ENCODE assay signal across 23 cellular contexts in genomic region chr7:106480616-106481031, GRCh38.
DNase-seq lines count a peak whose midpoint lies in the region; ATAC-seq lines count a peak whose summit lies in the region.
"Had no signal": no experiment of that assay in that cellular context is flagged by ENCODE, and none has a peak within 500 bp of the region (broad histone marks: within the 10 kb centered on the region; RNA-seq: fewer than 3 reads in every experiment).

No MANE protein-coding gene starts in this region.

- H3F3A ChIP-seq in GM23248 (ENCODE audit: insufficient read depth), result peaks cover 23% of the 10 kb centered on the region

- H3K27ac Mint-ChIP-seq in activated CD4-positive, alpha-beta T cell treated with anti-CD3 and anti-CD28 coated beads, Interleukin-2, amount 10 ng/mL, durations not matched to agents 24 days and 14 days, result peak overlapping the region; percentile 68
- peak overlapping the region; percentile 37 for H3K27ac Mint-ChIP-seq in activated T-helper 1 cell treated with anti-CD3 and anti-CD28 coated beads, Interleukin-12 subunit alpha, Interleukin-12 subunit beta, Interleukin-2, Interleukin-4 antibody, amounts not matched to agents 30 ng/mL and 10 ng/mL and 1 ng/mL, durations not matched to agents 14 hours and 24 hours and 36 hours
- H3K27ac Mint-ChIP-seq: HFFc6; stimulated activated memory B cell treated with anti-CD40 and anti-IgM and Interleukin-4, amounts not matched to agents 10 μg/mL and 1 μg/mL and 100 μg/mL, for 72 hours; T-helper 17 cell had no signal

- DNase-seq in activated CD4-positive, alpha-beta T cell treated with anti-CD3 and anti-CD28 coated beads, Interleukin-2, amount 10 ng/mL, durations not matched to agents 24 days and 14 days, result no peak
- DNase-seq in activated CD4-positive, alpha-beta T cell treated with anti-CD3 and anti-CD28 coated beads for 4 hours, result no peak
- no peak for DNase-seq in activated T-helper 1 cell treated with anti-CD3 and anti-CD28 coated beads, Interleukin-12 subunit alpha, Interleukin-12 subunit beta, Interleukin-2, Interleukin-4 antibody, amounts not matched to agents 30 ng/mL and 10 ng/mL and 1 ng/mL, durations not matched to agents 14 hours and 24 hours and 36 hours (ENCODE audit: low spot score)
- DNase-seq in lung microvascular endothelial cell (ENCODE audit: low read depth in 2 of 2) (peak; percentile 86 to 93), GM23248 (no peak), hippocampal formation (lab: John Stamatoyannopoulos, UW) (no peak)
- DNase-seq: activated CD4-positive, CD25-positive, alpha-beta regulatory T cell; activated CD8-positive, alpha-beta memory T cell treated with anti-CD3 and anti-CD28 coated beads, Interleukin-2, amount 50 U/mL, for 48 hours; DMS 273 treated with DMSO at 0.1 percent for 48 hours; dorsolateral prefrontal cortex; glutamatergic neuron; HFFc6; naive B cell; NCI-H187 treated with DMSO at 0.1 percent for 48 hours; SHP77; T-helper 17 cell; upper lobe of right lung had no signal

- H3K4me3 Mint-ChIP-seq in activated CD4-positive, alpha-beta T cell treated with anti-CD3 and anti-CD28 coated beads, Interleukin-2, amount 10 ng/mL, durations not matched to agents 24 days and 14 days, result no peak overlapping the region
- H3K4me3 Mint-ChIP-seq in activated T-helper 1 cell treated with anti-CD3 and anti-CD28 coated beads, Interleukin-12 subunit alpha, Interleukin-12 subunit beta, Interleukin-2, Interleukin-4 antibody, amounts not matched to agents 30 ng/mL and 10 ng/mL and 1 ng/mL, durations not matched to agents 14 hours and 24 hours and 36 hours, result no peak overlapping the region
- H3K4me3 Mint-ChIP-seq: HFFc6; naive B cell; stimulated activated memory B cell treated with anti-CD40 and anti-IgM and Interleukin-4, amounts not matched to agents 10 μg/mL and 1 μg/mL and 100 μg/mL, for 72 hours; T-helper 17 cell had no signal

- no peak overlapping the region for H3K27ac ChIP-seq in GM23248
- H3K27ac ChIP-seq: C4-2B, dorsolateral prefrontal cortex, parathyroid adenoma, skin epidermis, upper lobe of right lung had no signal

- in situ Hi-C loops in GM23248 (cut with MboI), result no loop called here

- intact Hi-C loops in activated CD4-positive, alpha-beta T cell treated with anti-CD3 and anti-CD28 coated beads, Interleukin-2, amount 10 ng/mL, durations not matched to agents 24 days and 14 days (cut with micrococcal nuclease), result loop anchor here (1.0 to 5.0 kb wide), 8 partner anchors 18 to 673 kb away; no protein-coding TSS in a partner anchor
- intact Hi-C loops in activated T-helper 1 cell treated with anti-CD3 and anti-CD28 coated beads, Interleukin-12 subunit alpha, Interleukin-12 subunit beta, Interleukin-2, Interleukin-4 antibody, amounts not matched to agents 30 ng/mL and 10 ng/mL and 1 ng/mL, durations not matched to agents 14 hours and 24 hours and 36 hours (cut with micrococcal nuclease), result loop anchor here (1.0 to 5.0 kb wide), 9 partner anchors 18 to 391 kb away; no protein-coding TSS in a partner anchor

- peaks cover 36% of the 10 kb centered on the region for H3K4me1 Mint-ChIP-seq in activated CD4-positive, alpha-beta T cell treated with anti-CD3 and anti-CD28 coated beads, Interleukin-2, amount 10 ng/mL, durations not matched to agents 24 days and 14 days
- peaks cover 30% of the 10 kb centered on the region for H3K4me1 Mint-ChIP-seq in activated T-helper 1 cell treated with anti-CD3 and anti-CD28 coated beads, Interleukin-12 subunit alpha, Interleukin-12 subunit beta, Interleukin-2, Interleukin-4 antibody, amounts not matched to agents 30 ng/mL and 10 ng/mL and 1 ng/mL, durations not matched to agents 14 hours and 24 hours and 36 hours (ENCODE audit: low read depth)
- H3K4me1 Mint-ChIP-seq: naive B cell; stimulated activated memory B cell treated with anti-CD40 and anti-IgM and Interleukin-4, amounts not matched to agents 10 μg/mL and 1 μg/mL and 100 μg/mL, for 72 hours; T-helper 17 cell had no signal

- H3K9me3 ChIP-seq in GM23248 (ENCODE audit: low read depth), result no peaks in the 10 kb centered on the region
- H3K9me3 ChIP-seq: upper lobe of right lung had no signal

- H4K20me1 ChIP-seq in GM23248 (ENCODE audit: insufficient read depth), result no peaks in the 10 kb centered on the region

- H3K27me3 Mint-ChIP-seq in activated CD4-positive, alpha-beta T cell treated with anti-CD3 and anti-CD28 coated beads, Interleukin-2, amount 10 ng/mL, durations not matched to agents 24 days and 14 days, result peaks cover 2% of the 10 kb centered on the region
- peaks cover 1% of the 10 kb centered on the region for H3K27me3 Mint-ChIP-seq in activated T-helper 1 cell treated with anti-CD3 and anti-CD28 coated beads, Interleukin-12 subunit alpha, Interleukin-12 subunit beta, Interleukin-2, Interleukin-4 antibody, amounts not matched to agents 30 ng/mL and 10 ng/mL and 1 ng/mL, durations not matched to agents 14 hours and 24 hours and 36 hours (ENCODE audit: insufficient read depth)

- peaks cover 23% of the 10 kb centered on the region for H3K4me1 ChIP-seq in GM23248 (ENCODE audit: insufficient read depth)
- H3K4me1 ChIP-seq: parathyroid adenoma had no signal

- no peaks in the 10 kb centered on the region for H3K36me3 Mint-ChIP-seq in activated CD4-positive, alpha-beta T cell treated with anti-CD3 and anti-CD28 coated beads, Interleukin-2, amount 10 ng/mL, durations not matched to agents 24 days and 14 days (ENCODE audit: low read depth)
- H3K36me3 Mint-ChIP-seq in activated T-helper 1 cell treated with anti-CD3 and anti-CD28 coated beads, Interleukin-12 subunit alpha, Interleukin-12 subunit beta, Interleukin-2, Interleukin-4 antibody, amounts not matched to agents 30 ng/mL and 10 ng/mL and 1 ng/mL, durations not matched to agents 14 hours and 24 hours and 36 hours (ENCODE audit: low read depth), result peaks cover 3% of the 10 kb centered on the region
- H3K36me3 Mint-ChIP-seq: naive B cell; stimulated activated memory B cell treated with anti-CD40 and anti-IgM and Interleukin-4, amounts not matched to agents 10 μg/mL and 1 μg/mL and 100 μg/mL, for 72 hours had no signal

- no peaks in the 10 kb centered on the region for H3K9me2 ChIP-seq in GM23248 (ENCODE audit: insufficient read depth)

- no peak overlapping the region for H3K4me2 ChIP-seq in GM23248 (ENCODE audit: unreplicated experiment)

- no peak overlapping the region for H3K9ac ChIP-seq in GM23248
- H3K9ac ChIP-seq: parathyroid adenoma had no signal

- peak; percentile 1 for ATAC-seq in GM21447 (IDR thresholded peaks at IDR 0.05; ENCODE audit: unreplicated experiment)
- no peak for ATAC-seq in HG03108 (IDR thresholded peaks at IDR 0.05; ENCODE audit: unreplicated experiment)
- ATAC-seq: stimulated activated memory B cell treated with anti-CD40 and anti-IgM and Interleukin-4, amounts not matched to agents 10 μg/mL and 1 μg/mL and 100 μg/mL, for 72 hours; T-helper 17 cell; upper lobe of right lung had no signal

- no peak overlapping the region; the same call in 1 of the 2 replicates for H2AFZ ChIP-seq in GM23248
- H2AFZ ChIP-seq: parathyroid adenoma had no signal

- peaks cover 10% of the 10 kb centered on the region for H3K9me3 Mint-ChIP-seq in activated CD4-positive, alpha-beta T cell treated with anti-CD3 and anti-CD28 coated beads, Interleukin-2, amount 10 ng/mL, durations not matched to agents 24 days and 14 days
- H3K9me3 Mint-ChIP-seq in activated T-helper 1 cell treated with anti-CD3 and anti-CD28 coated beads, Interleukin-12 subunit alpha, Interleukin-12 subunit beta, Interleukin-2, Interleukin-4 antibody, amounts not matched to agents 30 ng/mL and 10 ng/mL and 1 ng/mL, durations not matched to agents 14 hours and 24 hours and 36 hours, result no peaks in the 10 kb centered on the region
- H3K9me3 Mint-ChIP-seq: HFFc6; naive B cell; stimulated activated memory B cell treated with anti-CD40 and anti-IgM and Interleukin-4, amounts not matched to agents 10 μg/mL and 1 μg/mL and 100 μg/mL, for 72 hours had no signal

- 79 to 85% methylated on average over 3 of the region's 3 CpGs for WGBS in GM23248 (ENCODE audit: low coverage in 1 of 2, low lambda C conversion rate in 2 of 2, missing lambda C conversion rate in 2 of 2), 2 experiments

- no peaks in the 10 kb centered on the region for H3K36me3 ChIP-seq in GM23248 (ENCODE audit: low read depth)
- H3K36me3 ChIP-seq: upper lobe of right lung had no signal

- H3K79me2 ChIP-seq in GM23248 (ENCODE audit: insufficient read depth), result no peaks in the 10 kb centered on the region
- H3K79me2 ChIP-seq: parathyroid adenoma had no signal

- H3K27me3 ChIP-seq in GM23248 (replicated peaks; ENCODE audit: insufficient read depth), result no peaks in the 10 kb centered on the region
- H3K27me3 ChIP-seq: upper lobe of right lung had no signal

- H3K4me3 ChIP-seq in GM23248, result no peak overlapping the region
- H3K4me3 ChIP-seq: dorsolateral prefrontal cortex, skin epidermis, upper lobe of right lung had no signal

Comparison
In these comparisons a context has a peak if more than half of its experiments do, and no peak if none do; other contexts are left out.
1. DNase-seq: peak in lung microvascular endothelial cell (2 of 2); none in activated CD4-positive, alpha-beta T cell treated with anti-CD3 and anti-CD28 coated beads, Interleukin-2, amount 10 ng/mL, durations not matched to agents 24 days and 14 days (single experiment), activated CD4-positive, alpha-beta T cell treated with anti-CD3 and anti-CD28 coated beads for 4 hours (0 of 2), activated T-helper 1 cell treated with anti-CD3 and anti-CD28 coated beads, Interleukin-12 subunit alpha, Interleukin-12 subunit beta, Interleukin-2, Interleukin-4 antibody, amounts not matched to agents 30 ng/mL and 10 ng/mL and 1 ng/mL, durations not matched to agents 14 hours and 24 hours and 36 hours (single experiment), GM23248 (single experiment) and hippocampal formation (0 of 2).